In genomic region chr11:19742595-19743292, GRCh38 we compare ENCODE assay signal across 1 cellular context.
TF ChIP-seq lines count a peak whose summit lies in the region.

No MANE protein-coding gene starts in this region.

TF ChIP-seq in GM23338, 12 proteins besides CTCF, POLR2A, EP300 and RAD21 (continued from another document):
- no peak for TF ChIP-seq ZNF462 (CRISPR knock-in tag; IDR thresholded peaks at IDR 0.05)
- no peak for TF ChIP-seq ZNF114 (CRISPR knock-in tag; IDR thresholded peaks at IDR 0.05)
- no peak for TF ChIP-seq CREB1 (CRISPR knock-in tag; IDR thresholded peaks at IDR 0.05; ENCODE audit: low read depth)
- TF ChIP-seq ETS1 (IDR thresholded peaks at IDR 0.05) = no peak
- TF ChIP-seq EZH2 (IDR thresholded peaks at IDR 0.05; ENCODE audit: low read depth, unreplicated experiment) = no peak
- TF ChIP-seq ZNF331 (CRISPR knock-in tag; IDR thresholded peaks at IDR 0.05; ENCODE audit: low read depth) = no peak
